Comparison of ENCODE assay signal across 8 cellular contexts in genomic region chr16:87318158-87318644, GRCh38. TPM values are rescaled to one million over a fixed set of nuclear protein-coding genes. Genes with fewer than 3 reads are reported as not detected.
A peak's percentile ranks its signal among the peaks of the same experiment; 100 is the strongest.
DNase-seq lines count a peak whose midpoint lies in the region; ATAC-seq, FAIRE-seq and TF ChIP-seq lines count a peak whose summit lies in the region.

No MANE protein-coding gene starts in this region.

- H3K56ac ChIP-seq in IMR-90 (ENCODE audit: extremely low read depth, insufficient read depth, low read length) = peak overlapping the region; percentile 63

- H3K27me3 ChIP-seq in IMR-90 (ENCODE audit: control insufficient read depth, insufficient read depth, low read length) (no peaks in the 10 kb centered on the region), bronchial epithelial cell (ENCODE audit: control insufficient read depth, insufficient read depth, low read length) (no peaks in the 10 kb centered on the region), mucosa of rectum (ENCODE audit: control insufficient read depth in 2 of 2, insufficient read depth in 2 of 2, low read length in 2 of 2) (no peaks in the 10 kb centered on the region)

- peaks cover 5% of the 10 kb centered on the region; the same call in 1 of the 2 replicates for H4K20me1 ChIP-seq in IMR-90 (ENCODE audit: insufficient read depth, low read length)

- H3K4me2 ChIP-seq in IMR-90 (ENCODE audit: low read depth, low read length) = peak overlapping the region; percentile 95

- peak overlapping the region; percentile 87 for H3K14ac ChIP-seq in IMR-90 (replicated peaks; ENCODE audit: low read depth, low read length)

- no peak overlapping the region for H2BK120ac ChIP-seq in IMR-90 (ENCODE audit: low read depth, low read length)

- no peak for TF ChIP-seq RAD21 in IMR-90 (IDR thresholded peaks at IDR 0.05; ENCODE audit: low read length)

- no peak for DNase-seq in AG10803 (ENCODE audit: low read depth)
- peak; percentile 16 for DNase-seq in IMR-90
- DNase-seq in bronchial epithelial cell (ENCODE audit: low read depth) = no peak
- no peak for DNase-seq in NCI-H2107 treated with DMSO at 0.1 percent for 48 hours (lab: John Stamatoyannopoulos, UW; ENCODE audit: unreplicated experiment)
- no peak for DNase-seq in stimulated activated CD8-positive, alpha-beta memory T cell treated with anti-CD3 and anti-CD28 coated beads, Interleukin-4, amount 100 ng/mL, for 48 hours
- DNase-seq in NOMO-1 (lab: John Stamatoyannopoulos, UW; ENCODE audit: unreplicated experiment in 2 of 2) = no peak

- no peak overlapping the region for H2AFZ ChIP-seq in IMR-90 (replicated peaks; ENCODE audit: low read length, poor library complexity)

- peak overlapping the region; percentile 61 for H3K23ac ChIP-seq in IMR-90 (ENCODE audit: low read depth, low read length)

- TF ChIP-seq POLR2A in IMR-90 (IDR thresholded peaks at IDR 0.05; ENCODE audit: low read depth, low read length) = no peak

- in situ Hi-C loops in IMR-90 (cut with MboI; ENCODE audit: low sequenced_read_pairs) = no loop called here

- peak overlapping the region; percentile 89 for H2AK5ac ChIP-seq in IMR-90 (ENCODE audit: low read depth, low read length)

- H3K9me3 ChIP-seq in IMR-90 (ENCODE audit: control insufficient read depth, insufficient read depth, low read length) (no peaks in the 10 kb centered on the region), mucosa of rectum (ENCODE audit: control insufficient read depth in 2 of 2, low read length in 2 of 2) (no peaks in the 10 kb centered on the region)

- H2BK15ac ChIP-seq in IMR-90 (ENCODE audit: low read depth, low read length) = no peak overlapping the region; the same call in 2 of the 3 replicates

- H3K4me3 ChIP-seq in AG10803 (ENCODE audit: low read length) = peak overlapping the region; percentile 91
- peak overlapping the region; percentile 84 for H3K4me3 ChIP-seq in IMR-90 (ENCODE audit: insufficient read depth, low read depth, low read length)
- peak overlapping the region; percentile 71 for H3K4me3 ChIP-seq in bronchial epithelial cell (ENCODE audit: low read depth, low read length)
- peak overlapping the region; percentile 76 to 95 for H3K4me3 ChIP-seq in mucosa of rectum (ENCODE audit: low read length in 2 of 2)

- H4K5ac ChIP-seq in IMR-90 (ENCODE audit: low read depth, low read length) = peak overlapping the region; percentile 68

- peaks cover 11 to 33% of the 10 kb centered on the region in 2 experiments; a peak in 3 of 4 replicates for H3K79me1 ChIP-seq in IMR-90 (ENCODE audit: low read depth in 1 of 2, low read length in 2 of 2)

- H4K91ac ChIP-seq in IMR-90 (ENCODE audit: insufficient read depth, low read depth, low read length) = peak overlapping the region; percentile 61

- H3K9me1 ChIP-seq in IMR-90 (ENCODE audit: insufficient read depth, low read length) = peaks cover 13% of the 10 kb centered on the region

- H3K4me1 ChIP-seq in IMR-90 (ENCODE audit: control insufficient read depth, insufficient read depth, low read length) (peaks cover 5% of the 10 kb centered on the region), mucosa of rectum (ENCODE audit: control insufficient read depth in 2 of 2, insufficient read depth in 2 of 2, low read length in 2 of 2) (peaks cover 10 to 12% of the 10 kb centered on the region in 2 donors)

- peak overlapping the region; percentile 76 for H3K4ac ChIP-seq in IMR-90 (ENCODE audit: low read depth, low read length)

- H3K27ac ChIP-seq in IMR-90 (ENCODE audit: insufficient read depth, low read length) (peak overlapping the region; percentile 74), mucosa of rectum (ENCODE audit: low read depth in 2 of 2, low read length in 2 of 2) (peak overlapping the region; percentile 91 to 96)

- H2BK5ac ChIP-seq in IMR-90 (ENCODE audit: low read depth, low read length, poor library complexity, severe bottlenecking) = peak overlapping the region; percentile 36

- no peak for FAIRE-seq in bronchial epithelial cell (lab: Jason Lieb, UNC)

- no peak for TF ChIP-seq CTCF in AG10803 (conservative IDR thresholded peaks at IDR 0.05; ENCODE audit: low read length)
- no peak for TF ChIP-seq CTCF in IMR-90 (conservative IDR thresholded peaks at IDR 0.05; ENCODE audit: low read depth, low read length)
- TF ChIP-seq CTCF in bronchial epithelial cell (IDR thresholded peaks at IDR 0.05; ENCODE audit: insufficient read depth, low read length, severe bottlenecking) = no peak

- no peak overlapping the region for H3K18ac ChIP-seq in IMR-90 (ENCODE audit: low read depth, low read length)

- BruUV-seq in IMR-90 (replicated peaks; lab: Mats Ljungman, UMichigan) = no TSS peak

- CTCF ChIA-PET in IMR-90 (lab: Yijun Ruan, JAX) = no interaction called here

- no peak overlapping the region for H2BK20ac ChIP-seq in IMR-90 (ENCODE audit: low read depth, low read length)

- peak overlapping the region; percentile 45 to 90 for H4K8ac ChIP-seq in IMR-90 (ENCODE audit: low read depth in 2 of 2, low read length in 2 of 2)

- POLR2A ChIA-PET in IMR-90 (lab: Charles Lee; ENCODE audit: unreplicated experiment) = interaction anchor here (0.5 to 1.0 kb wide), 2 partner anchors 65 to 113 kb away, joined by 3 to 4 read pairs; partner anchors contain the start of gene FBXO31

- peak overlapping the region; percentile 87 for H3K9ac ChIP-seq in IMR-90 (ENCODE audit: low read depth, low read length)
- H3K9ac ChIP-seq in mucosa of rectum (ENCODE audit: low read depth in 1 of 2, low read length in 2 of 2) = peak overlapping the region; percentile 95

- 0% methylated on average over 3 of the region's 9 CpGs; no CpG with 5 or more reads in 1 of the 2 experiments for WGBS in IMR-90 (ENCODE audit: extremely low coverage in 2 of 2, insufficient read length in 1 of 2), 2 experiments

- no peaks in the 10 kb centered on the region for H3K36me3 ChIP-seq in IMR-90 (ENCODE audit: control insufficient read depth, insufficient read depth, low read length)
- peaks cover 2% of the 10 kb centered on the region for H3K36me3 ChIP-seq in bronchial epithelial cell (ENCODE audit: control insufficient read depth, insufficient read depth, low read length)
- no peaks in the 10 kb centered on the region for H3K36me3 ChIP-seq in mucosa of rectum (ENCODE audit: control insufficient read depth in 2 of 2, insufficient read depth in 2 of 2, low read length in 2 of 2)

- ATAC-seq in IMR-90 (ENCODE audit: low read depth) = no peak
- ATAC-seq in HG02763 (IDR thresholded peaks at IDR 0.05; ENCODE audit: unreplicated experiment) = no peak

- dilution Hi-C loops in IMR-90 (cut with HindIII; ENCODE audit: low sequenced_read_pairs, unreplicated experiment) = no loop called here

- peak overlapping the region; percentile 84 for H2AK9ac ChIP-seq in IMR-90 (replicated peaks; ENCODE audit: low read depth, low read length, poor library complexity)

- intact Hi-C loops in IMR-90 (cut with micrococcal nuclease) = loop anchor here (10.0 kb wide), 1 partner anchor 317 kb away; no protein-coding TSS in a partner anchor

TF ChIP-seq in IMR-90, 13 proteins besides CTCF, POLR2A, EP300 and RAD21:
- no peak for TF ChIP-seq USF2 (IDR thresholded peaks at IDR 0.05; ENCODE audit: low read depth, low read length)
- no peak for TF ChIP-seq FOS (IDR thresholded peaks at IDR 0.05; ENCODE audit: low read depth, low read length)
- no peak for TF ChIP-seq MAFK (IDR thresholded peaks at IDR 0.05; ENCODE audit: low read depth, low read length)
- no peak for TF ChIP-seq CEBPB (IDR thresholded peaks at IDR 0.05; ENCODE audit: low read depth, low read length)
- no peak for TF ChIP-seq MAZ (IDR thresholded peaks at IDR 0.05; ENCODE audit: borderline replicate concordance, low read depth, low read length)
- no peak for TF ChIP-seq SMC3 (IDR thresholded peaks at IDR 0.05; ENCODE audit: low read depth, low read length)
- TF ChIP-seq RCOR1 (IDR thresholded peaks at IDR 0.05; ENCODE audit: insufficient replicate concordance, low read length) = no peak
- TF ChIP-seq BHLHE40 (IDR thresholded peaks at IDR 0.05; ENCODE audit: low read depth, low read length) = no peak
- no peak for TF ChIP-seq RFX5 (IDR thresholded peaks at IDR 0.05; ENCODE audit: low read depth, low read length)
- TF ChIP-seq ELK1 (IDR thresholded peaks at IDR 0.05; ENCODE audit: borderline replicate concordance, low read depth, low read length) = no peak
- no peak for TF ChIP-seq MXI1 (IDR thresholded peaks at IDR 0.05; ENCODE audit: borderline replicate concordance, low read depth, low read length)
- no peak for TF ChIP-seq CHD1 (IDR thresholded peaks at IDR 0.05; ENCODE audit: low read depth, low read length)
- TF ChIP-seq NFE2L2 (IDR thresholded peaks at IDR 0.05; ENCODE audit: low read depth, low read length) = no peak

RNA-seq across cellular contexts. Expression of gene C16orf95, which starts 1.0 kb away (rescaled TPM):
- total RNA-seq in IMR-90 (2012; rRNA removed) (1.9 and 2.0 TPM in 2 replicates), bronchial epithelial cell (0.79 and 1.8 TPM in 2 replicates)
- polyA plus RNA-seq in IMR-90 (2012; rRNA removed) = 3.8 and 4.7 TPM in 2 replicates
- 3.7 and 6.4 TPM in 2 replicates for polyA plus RNA-seq in IMR-90 (2012; cell fraction: cytosol; rRNA removed)
- polyA plus RNA-seq in IMR-90 (2012; cell fraction: nucleus; rRNA removed; ENCODE audit: low replicate concordance) = 4.1 and 7.4 TPM in 2 replicates
